In genomic region chr18:9736942-9737813, GRCh38 we compare ENCODE assay signal across 12 cellular contexts. TPM values are rescaled to one million over a fixed set of nuclear protein-coding genes. Genes with fewer than 3 reads are reported as not detected.
DNase-seq lines count a peak whose midpoint lies in the region; ATAC-seq, FAIRE-seq and TF ChIP-seq lines count a peak whose summit lies in the region.
"Had no signal": no experiment of that assay in that cellular context is flagged by ENCODE, and none has a peak within 500 bp of the region (broad histone marks: within the 10 kb centered on the region; RNA-seq: fewer than 3 reads in every experiment).

No MANE protein-coding gene starts in this region.

- no peak for FAIRE-seq in HTR-8/SVneo (lab: Jason Lieb, UNC)

- H3K36me3 ChIP-seq in hepatocyte (replicated peaks; ENCODE audit: insufficient read depth, low read depth) = no peaks in the 10 kb centered on the region
- H3K36me3 ChIP-seq: breast epithelium had no signal

- H4K20me1 ChIP-seq in hepatocyte (ENCODE audit: insufficient read depth, poor library complexity, severe bottlenecking) = no peaks in the 10 kb centered on the region

- H3K27me3 ChIP-seq in hepatocyte = no peaks in the 10 kb centered on the region
- H3K27me3 ChIP-seq: breast epithelium had no signal

- peak overlapping the region; percentile 65 for H3K4me2 ChIP-seq in hepatocyte

- ATAC-seq in GM21367 (IDR thresholded peaks at IDR 0.05; ENCODE audit: unreplicated experiment) = no peak
- no peak for ATAC-seq in GM19452 (IDR thresholded peaks at IDR 0.05; ENCODE audit: unreplicated experiment)
- ATAC-seq: natural killer cell treated with Interleukin-12 subunit alpha and Interleukin-12 subunit beta and Interleukin-15 and Interleukin-18, amount 100 ng/mL, for 72 hours had no signal

- H2AFZ ChIP-seq in hepatocyte = no peak overlapping the region

- peak; percentile 52 for DNase-seq in AG10803 (ENCODE audit: low read depth)
- peak; percentile 77 for DNase-seq in LHCN-M2 (ENCODE audit: low read depth)
- peak; percentile 1 to 8 for DNase-seq in SHP77 (lab: John Stamatoyannopoulos, UW)
- peak; percentile 54 for DNase-seq in hepatocyte (ENCODE audit: low spot score)
- no peak for DNase-seq in germinal center (ENCODE audit: low spot score)
- DNase-seq in HTR-8/SVneo (ENCODE audit: insufficient read length, low spot score) = no peak
- DNase-seq: activated CD8-positive, alpha-beta memory T cell treated with anti-CD3 and anti-CD28 coated beads for 24 hours had no signal

- H3K79me2 ChIP-seq in hepatocyte = peaks cover 3% of the 10 kb centered on the region

- peaks cover 18% of the 10 kb centered on the region for H3K4me1 ChIP-seq in hepatocyte (ENCODE audit: insufficient read depth)

- H3K9me3 ChIP-seq in hepatocyte (ENCODE audit: low read depth) = no peaks in the 10 kb centered on the region
- H3K9me3 ChIP-seq: breast epithelium had no signal

- TF ChIP-seq CTCF in AG10803 (conservative IDR thresholded peaks at IDR 0.05; ENCODE audit: low read length) = no peak
- TF ChIP-seq CTCF in hepatocyte (IDR thresholded peaks at IDR 0.05; ENCODE audit: poor library complexity) = no peak

- WGBS in hepatocyte (ENCODE audit: low lambda C conversion rate, missing lambda C conversion rate) = 42% methylated on average over 11 of the region's 11 CpGs

- peak overlapping the region; percentile 73 for H3K27ac ChIP-seq in hepatocyte
- H3K27ac ChIP-seq: breast epithelium, C4-2B had no signal

- H3K9me2 ChIP-seq in hepatocyte (replicated peaks; ENCODE audit: insufficient read depth) = no peaks in the 10 kb centered on the region

- no peak overlapping the region for H3K4me3 ChIP-seq in AG10803 (ENCODE audit: low read length)
- H3K4me3 ChIP-seq in hepatocyte = no peak overlapping the region
- H3K4me3 ChIP-seq: breast epithelium had no signal

RNA-seq across cellular contexts. Expression of gene RAB31, which starts 29.1 kb away (rescaled TPM):
- total RNA-seq in LHCN-M2 (2014; rRNA removed) (26.2 and 31.3 TPM in 2 replicates), hepatocyte (21.0 and 26.0 TPM in 2 replicates)
- 19.9 TPM for polyA plus RNA-seq in LHCN-M2 (2012)
- 81.8 and 120 TPM in 2 replicates for polyA plus RNA-seq in hepatocyte

Comparison
In these comparisons a context has a peak if more than half of its experiments do, and no peak if none do; other contexts are left out.
1. DNase-seq: peak in AG10803 (single experiment), LHCN-M2 (single experiment), SHP77 (2 of 2) and hepatocyte (single experiment); none in germinal center (single experiment) and HTR-8/SVneo (single experiment).